In genomic region chr13:28451482-28452217, GRCh38 we compare ENCODE assay signal across 15 cellular contexts. TPM values are rescaled to one million over a fixed set of nuclear protein-coding genes. Genes with fewer than 3 reads are reported as not detected.
DNase-seq lines count a peak whose midpoint lies in the region; ATAC-seq, FAIRE-seq and TF ChIP-seq lines count a peak whose summit lies in the region.
"Had no signal": no experiment of that assay in that cellular context is flagged by ENCODE, and none has a peak within 500 bp of the region (broad histone marks: within the 10 kb centered on the region; RNA-seq: fewer than 3 reads in every experiment).

No MANE protein-coding gene starts in this region.

- H3K9ac ChIP-seq in endothelial cell of umbilical vein (replicated peaks; ENCODE audit: extremely low read depth, insufficient read depth, low read length): peak overlapping the region; percentile 27

- TF ChIP-seq CTCF in right atrium auricular region (IDR thresholded peaks at IDR 0.05): no peak
- TF ChIP-seq CTCF in endothelial cell of umbilical vein (IDR thresholded peaks at IDR 0.05; ENCODE audit: extremely low read depth in 1 of 2, insufficient read depth in 1 of 2, low read depth in 1 of 2, low read length in 2 of 2): no peak
- no peak for TF ChIP-seq CTCF in left lung (IDR thresholded peaks at IDR 0.05)

- H3K27ac ChIP-seq in right atrium auricular region (no peak overlapping the region), endothelial cell of umbilical vein (ENCODE audit: insufficient read depth, low read depth, low read length) (peak overlapping the region; percentile 58), left lung (no peak overlapping the region), aorta (ENCODE audit: low read depth in 1 of 2, low read length in 2 of 2) (no peak overlapping the region)
- H3K27ac ChIP-seq: A549, skin epidermis had no signal

- DNase-seq in Right ventricle myocardium inferior (ENCODE audit: missing footprints) (peak; percentile 68), right atrium auricular region (ENCODE audit: low spot score) (no peak), endothelial cell of umbilical vein (ENCODE audit: low read depth, low spot score) (peak; percentile 92), left lung (no peak), aorta (no peak), RPMI8226 (no peak), ureter (ENCODE audit: low spot score) (no peak), anterior cingulate cortex (lab: John Stamatoyannopoulos, UW) (no peak)
- DNase-seq: cortex of kidney, gastrocnemius medialis had no signal

- TF ChIP-seq POLR2A in endothelial cell of umbilical vein (IDR thresholded peaks at IDR 0.05; ENCODE audit: low read depth, low read length): no peak

- CTCF ChIA-PET in endothelial cell of umbilical vein (lab: Charles Lee): interaction anchor here (0.8 to 2.5 kb wide), 11 partner anchors 11 to 140 kb away, joined by 3 to 12 read pairs (median 4); no protein-coding TSS in a partner anchor

- H3K4me1 ChIP-seq in right atrium auricular region: peaks cover 0 to 20% of the 10 kb centered on the region in 2 donors
- peaks cover 28% of the 10 kb centered on the region for H3K4me1 ChIP-seq in endothelial cell of umbilical vein (ENCODE audit: control insufficient read depth, extremely low read depth, insufficient read depth, low read length)
- no peaks in the 10 kb centered on the region for H3K4me1 ChIP-seq in left lung
- no peaks in the 10 kb centered on the region for H3K4me1 ChIP-seq in aorta (ENCODE audit: control insufficient read depth in 1 of 2, insufficient read depth in 2 of 2, low read length in 2 of 2)
- H3K4me1 ChIP-seq: A549 had no signal

- H3K9me3 ChIP-seq in right atrium auricular region: peaks cover 0 to 12% of the 10 kb centered on the region in 2 donors
- H3K9me3 ChIP-seq in endothelial cell of umbilical vein (replicated peaks; ENCODE audit: control insufficient read depth, insufficient read depth, low read length): no peaks in the 10 kb centered on the region
- H3K9me3 ChIP-seq in left lung: peaks cover 0 to 17% of the 10 kb centered on the region in 2 donors
- H3K9me3 ChIP-seq in aorta (ENCODE audit: control insufficient read depth, low read length): no peaks in the 10 kb centered on the region
- H3K9me3 ChIP-seq: A549, gastrocnemius medialis had no signal

- H3K27me3 ChIP-seq in right atrium auricular region: no peaks in the 10 kb centered on the region
- H3K27me3 ChIP-seq in endothelial cell of umbilical vein (ENCODE audit: control insufficient read depth in 2 of 2, insufficient read depth in 2 of 2, low read length in 2 of 2): no peaks in the 10 kb centered on the region
- H3K27me3 ChIP-seq in left lung: peaks cover 0 to 10% of the 10 kb centered on the region in 2 donors
- H3K27me3 ChIP-seq in aorta (ENCODE audit: control insufficient read depth in 1 of 2, insufficient read depth in 2 of 2, low read length in 1 of 2): no peaks in the 10 kb centered on the region
- H3K27me3 ChIP-seq: gastrocnemius medialis had no signal

- dilution Hi-C loops in endothelial cell of umbilical vein (cut with MboI; ENCODE audit: extremely low pct_ligation_motif_present, low sequenced_read_pairs): no loop called here

- no peaks in the 10 kb centered on the region for H3K9me1 ChIP-seq in endothelial cell of umbilical vein (replicated peaks; ENCODE audit: control insufficient read depth, extremely low read depth, insufficient read depth, low read length)

- H2AFZ ChIP-seq in endothelial cell of umbilical vein (ENCODE audit: low read depth, low read length): peak overlapping the region; percentile 0

- FAIRE-seq in endothelial cell of umbilical vein (lab: Jason Lieb, UNC): peak; percentile 73
- FAIRE-seq: A549, GM18507 had no signal

- POLR2A ChIA-PET in endothelial cell of umbilical vein (lab: Charles Lee): interaction anchor here (0.8 to 1.5 kb wide), 3 partner anchors 12 to 43 kb away, joined by 3 to 5 read pairs (median 4); partner anchors contain the start of gene FLT1

- no peaks in the 10 kb centered on the region for H4K20me1 ChIP-seq in endothelial cell of umbilical vein (replicated peaks; ENCODE audit: control insufficient read depth, extremely low read depth, insufficient read depth, low read length)

- WGBS in aorta, 2 donors: 8 to 15% methylated on average over 18 to 21 of the region's 21 CpGs

- intact Hi-C loops in Right ventricle myocardium inferior (cut with DNase I): no loop called here
- intact Hi-C loops in endothelial cell of umbilical vein (cut with micrococcal nuclease): loop anchor here (1.0 kb wide), 4 partner anchors 10 to 43 kb away; no protein-coding TSS in a partner anchor
- intact Hi-C loops in left lung (cut with DNase I): no loop called here
- intact Hi-C loops in aorta (cut with DNase I): no loop called here

- no TSS peak for BruUV-seq in endothelial cell of umbilical vein (replicated peaks; lab: Mats Ljungman, UMichigan)

- H3K4me3 ChIP-seq in right atrium auricular region (peak overlapping the region in 1 of 2 donors; percentile 0), endothelial cell of umbilical vein (replicated peaks in 1 of 3; ENCODE audit: insufficient read depth in 1 of 3, low read depth in 1 of 3, low read length in 3 of 3) (peak overlapping the region in 1 of 3 experiments; percentile 1), left lung (no peak overlapping the region), aorta (ENCODE audit: low read length in 2 of 2) (no peak overlapping the region)
- H3K4me3 ChIP-seq: A549, gastrocnemius medialis had no signal

- peaks cover 14% of the 10 kb centered on the region for H3K79me2 ChIP-seq in endothelial cell of umbilical vein (ENCODE audit: control insufficient read depth, insufficient read depth, low read length)

- ATAC-seq in Right ventricle myocardium inferior (peak; percentile 39), left lung (peak; percentile 24), aorta (ENCODE audit: low FRiP score) (peak; percentile 65)
- ATAC-seq: A549; activated CD4-positive, CD25-positive, alpha-beta regulatory T cell treated with anti-CD3 and anti-CD28 coated beads, Interleukin-2, amount 50 U/mL, for 24 hours had no signal

- no peaks in the 10 kb centered on the region for H3K36me3 ChIP-seq in right atrium auricular region
- peaks cover 2 to 3% of the 10 kb centered on the region in 2 experiments for H3K36me3 ChIP-seq in endothelial cell of umbilical vein (ENCODE audit: control insufficient read depth in 2 of 2, extremely low read depth in 1 of 2, insufficient read depth in 2 of 2, low read length in 2 of 2)
- no peaks in the 10 kb centered on the region for H3K36me3 ChIP-seq in left lung
- H3K36me3 ChIP-seq in aorta (ENCODE audit: control insufficient read depth in 1 of 2, insufficient read depth in 2 of 2, low read length in 1 of 2): no peaks in the 10 kb centered on the region
- H3K36me3 ChIP-seq: gastrocnemius medialis had no signal

- H3K4me2 ChIP-seq in endothelial cell of umbilical vein (ENCODE audit: insufficient read depth, low read length): peak overlapping the region; percentile 41
- H3K4me2 ChIP-seq: A549 had no signal

TF ChIP-seq in endothelial cell of umbilical vein, 7 proteins besides CTCF, POLR2A, EP300 and RAD21:
- TF ChIP-seq POLR2AphosphoS5 (IDR thresholded peaks at IDR 0.05; ENCODE audit: insufficient read depth, low read depth, low read length): peak; percentile 17
- TF ChIP-seq GATA2 (IDR thresholded peaks at IDR 0.05; ENCODE audit: insufficient read depth, insufficient read length, low read depth, low read length): peak; percentile 39
- no peak for TF ChIP-seq JUN (IDR thresholded peaks at IDR 0.05; ENCODE audit: borderline replicate concordance, insufficient read depth, insufficient read length, low read depth)
- no peak for TF ChIP-seq MYC (IDR thresholded peaks at IDR 0.05; ENCODE audit: low read depth, low read length)

RNA-seq across cellular contexts. Expression of gene FLT1, which starts 43.3 kb away (rescaled TPM):
- total RNA-seq in Right ventricle myocardium inferior (41.0 TPM), right atrium auricular region (10 to 100 TPM; 40.0 to 51.3 TPM), endothelial cell of umbilical vein (104 and 178 TPM in 2 replicates), left lung (10 to 100 TPM; 25.2 to 30.3 TPM), aorta (10 to 100 TPM; 32.8 to 62.8 TPM), ureter (51.1 TPM)
- polyA plus RNA-seq in endothelial cell of umbilical vein (16.0 and 17.9 TPM in 2 replicates), aorta (under 1 TPM; 0.38 to 0.69 TPM)
- polyA plus RNA-seq in endothelial cell of umbilical vein (2011; cell fraction: cytosol; rRNA removed): 19.5 and 20.7 TPM in 2 replicates
- polyA plus RNA-seq in endothelial cell of umbilical vein (2011; cell fraction: nucleus; rRNA removed): 34.8 and 37.3 TPM in 2 replicates
- 59.0 and 77.2 TPM in 2 replicates for polyA plus RNA-seq in endothelial cell of umbilical vein (2012)
- 47.7 and 52.6 TPM in 2 replicates for polyA minus RNA-seq in endothelial cell of umbilical vein
- polyA minus RNA-seq in endothelial cell of umbilical vein (2011; cell fraction: cytosol; rRNA and poly(A)+ RNA removed): not detected
- 36.8 and 57.0 TPM in 2 replicates for polyA minus RNA-seq in endothelial cell of umbilical vein (2011; cell fraction: nucleus; rRNA and poly(A)+ RNA removed)
- polyA plus RNA-seq: A549, neural cell had no signal

Comparison
In these comparisons a context has a peak if more than half of its experiments do, and no peak if none do; other contexts are left out.
1. DNase-seq: peak in Right ventricle myocardium inferior (single experiment) and endothelial cell of umbilical vein (single experiment); none in right atrium auricular region (single experiment), left lung (0 of 2), aorta (0 of 2), RPMI8226 (single experiment), ureter (single experiment) and anterior cingulate cortex (0 of 58).
2. Peak in every context shown above with its lines, with median percentiles within 50 percentile points of each other: ATAC-seq.